2 cellular contexts compared by ENCODE assay signal in genomic region chr1:100713636-100714035, GRCh38.
TF ChIP-seq lines count a peak whose summit lies in the region.

No MANE protein-coding gene starts in this region.

TF ChIP-seq in SK-N-SH, 30 proteins besides CTCF, POLR2A, EP300 and RAD21 (continued from another document):
- TF ChIP-seq POLR2AphosphoS5 (IDR thresholded peaks at IDR 0.05; ENCODE audit: low read depth, low read length) (no peak), USF2 (IDR thresholded peaks at IDR 0.05; ENCODE audit: borderline replicate concordance, low read depth, low read length) (no peak), REST (IDR thresholded peaks at IDR 0.05; ENCODE audit: low read depth, low read length) (no peak), TCF12 (IDR thresholded peaks at IDR 0.05) (no peak), SIN3A (IDR thresholded peaks at IDR 0.05; ENCODE audit: borderline replicate concordance, low read depth, low read length) (no peak), EZH2phosphoT487 (IDR thresholded peaks at IDR 0.05; ENCODE audit: borderline replicate concordance, low read depth) (no peak), RFX5 (IDR thresholded peaks at IDR 0.05; ENCODE audit: low read length) (no peak)

TF ChIP-seq in SK-N-SH treated with all-trans-retinoic acid at 6 μM for 48 hours, 23 proteins besides CTCF, POLR2A, EP300 and RAD21 (continued from another document):
- TF ChIP-seq TSHZ2 (CRISPR knock-in tag; IDR thresholded peaks at IDR 0.05) = no peak
- TF ChIP-seq OSR1 (CRISPR knock-in tag; IDR thresholded peaks at IDR 0.05) = no peak
- TF ChIP-seq ZNF8 (CRISPR knock-in tag; IDR thresholded peaks at IDR 0.05) = no peak
- no peak for TF ChIP-seq CREB5 (CRISPR knock-in tag; IDR thresholded peaks at IDR 0.05; ENCODE audit: low read depth)
- TF ChIP-seq CSRNP3 (CRISPR knock-in tag; IDR thresholded peaks at IDR 0.05) = no peak
- no peak for TF ChIP-seq SNAI2 (CRISPR knock-in tag; IDR thresholded peaks at IDR 0.05)
- no peak for TF ChIP-seq TCF4 (CRISPR knock-in tag; IDR thresholded peaks at IDR 0.05; ENCODE audit: borderline replicate concordance)
- no peak for TF ChIP-seq ESRRG (CRISPR knock-in tag; IDR thresholded peaks at IDR 0.05)
- TF ChIP-seq BACH2 (CRISPR knock-in tag; IDR thresholded peaks at IDR 0.05; ENCODE audit: borderline replicate concordance) = no peak
- TF ChIP-seq POU6F1 (CRISPR knock-in tag; IDR thresholded peaks at IDR 0.05; ENCODE audit: borderline replicate concordance, low read depth) = no peak
